1 cellular context compared by ENCODE assay signal in the genomic region with DNA sequence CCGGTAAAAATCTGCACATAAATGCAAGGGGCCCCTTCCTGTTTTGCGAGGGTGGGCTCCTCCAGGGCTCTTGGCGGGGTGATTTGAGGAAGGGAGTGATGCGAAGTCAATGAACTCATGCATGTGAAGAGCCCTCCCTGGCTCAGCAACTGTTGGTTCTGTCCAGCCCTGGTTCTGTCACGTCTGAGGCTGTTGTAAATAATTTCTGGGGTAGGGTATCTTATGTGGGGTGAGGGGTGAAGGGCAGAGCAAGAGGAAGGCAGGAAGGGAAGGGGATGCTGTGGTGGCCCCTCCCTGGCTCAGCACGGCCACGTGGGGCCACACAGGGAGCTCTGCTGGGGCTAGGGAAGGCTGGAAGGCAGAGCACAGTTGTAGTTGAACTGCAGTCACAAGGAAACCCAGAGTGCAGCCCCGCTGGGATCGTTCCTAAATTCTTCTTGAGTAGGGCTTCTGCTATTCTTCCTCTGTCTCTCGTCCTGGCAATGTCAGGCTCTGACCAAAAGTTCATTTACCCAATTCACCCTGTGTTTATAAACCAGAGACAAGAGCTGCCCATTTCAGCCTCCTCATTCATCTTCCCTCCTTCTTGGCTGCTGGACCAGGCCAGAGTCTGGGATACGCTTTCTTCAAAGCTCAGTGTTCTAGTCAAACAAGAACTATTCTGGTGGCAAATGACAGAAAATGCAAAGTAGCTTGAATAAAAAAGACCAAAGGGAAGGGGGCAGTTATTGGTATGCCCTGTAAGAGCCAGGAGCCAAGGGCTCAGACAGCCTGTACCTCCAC.
TF ChIP-seq lines count a peak whose summit lies in the region.

No MANE protein-coding gene starts in this region.

TF ChIP-seq in GM23338, 12 proteins besides CTCF, POLR2A, EP300 and RAD21:
- no peak for TF ChIP-seq STAT1 (IDR thresholded peaks at IDR 0.05; ENCODE audit: unreplicated experiment)
- TF ChIP-seq, protein P1, sequence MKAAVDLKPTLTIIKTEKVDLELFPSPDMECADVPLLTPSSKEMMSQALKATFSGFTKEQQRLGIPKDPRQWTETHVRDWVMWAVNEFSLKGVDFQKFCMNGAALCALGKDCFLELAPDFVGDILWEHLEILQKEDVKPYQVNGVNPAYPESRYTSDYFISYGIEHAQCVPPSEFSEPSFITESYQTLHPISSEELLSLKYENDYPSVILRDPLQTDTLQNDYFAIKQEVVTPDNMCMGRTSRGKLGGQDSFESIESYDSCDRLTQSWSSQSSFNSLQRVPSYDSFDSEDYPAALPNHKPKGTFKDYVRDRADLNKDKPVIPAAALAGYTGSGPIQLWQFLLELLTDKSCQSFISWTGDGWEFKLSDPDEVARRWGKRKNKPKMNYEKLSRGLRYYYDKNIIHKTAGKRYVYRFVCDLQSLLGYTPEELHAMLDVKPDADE (IDR thresholded peaks at IDR 0.05), result no peak
- TF ChIP-seq POLR2AphosphoS5 (IDR thresholded peaks at IDR 0.05; ENCODE audit: low read depth), result no peak
- no peak for TF ChIP-seq EZH2phosphoT487 (IDR thresholded peaks at IDR 0.05; ENCODE audit: unreplicated experiment)
- TF ChIP-seq EZH2 (IDR thresholded peaks at IDR 0.05; ENCODE audit: low read depth, unreplicated experiment), result no peak
- TF ChIP-seq CREB1 (CRISPR knock-in tag; IDR thresholded peaks at IDR 0.05; ENCODE audit: low read depth), result no peak
- TF ChIP-seq, protein P2, sequence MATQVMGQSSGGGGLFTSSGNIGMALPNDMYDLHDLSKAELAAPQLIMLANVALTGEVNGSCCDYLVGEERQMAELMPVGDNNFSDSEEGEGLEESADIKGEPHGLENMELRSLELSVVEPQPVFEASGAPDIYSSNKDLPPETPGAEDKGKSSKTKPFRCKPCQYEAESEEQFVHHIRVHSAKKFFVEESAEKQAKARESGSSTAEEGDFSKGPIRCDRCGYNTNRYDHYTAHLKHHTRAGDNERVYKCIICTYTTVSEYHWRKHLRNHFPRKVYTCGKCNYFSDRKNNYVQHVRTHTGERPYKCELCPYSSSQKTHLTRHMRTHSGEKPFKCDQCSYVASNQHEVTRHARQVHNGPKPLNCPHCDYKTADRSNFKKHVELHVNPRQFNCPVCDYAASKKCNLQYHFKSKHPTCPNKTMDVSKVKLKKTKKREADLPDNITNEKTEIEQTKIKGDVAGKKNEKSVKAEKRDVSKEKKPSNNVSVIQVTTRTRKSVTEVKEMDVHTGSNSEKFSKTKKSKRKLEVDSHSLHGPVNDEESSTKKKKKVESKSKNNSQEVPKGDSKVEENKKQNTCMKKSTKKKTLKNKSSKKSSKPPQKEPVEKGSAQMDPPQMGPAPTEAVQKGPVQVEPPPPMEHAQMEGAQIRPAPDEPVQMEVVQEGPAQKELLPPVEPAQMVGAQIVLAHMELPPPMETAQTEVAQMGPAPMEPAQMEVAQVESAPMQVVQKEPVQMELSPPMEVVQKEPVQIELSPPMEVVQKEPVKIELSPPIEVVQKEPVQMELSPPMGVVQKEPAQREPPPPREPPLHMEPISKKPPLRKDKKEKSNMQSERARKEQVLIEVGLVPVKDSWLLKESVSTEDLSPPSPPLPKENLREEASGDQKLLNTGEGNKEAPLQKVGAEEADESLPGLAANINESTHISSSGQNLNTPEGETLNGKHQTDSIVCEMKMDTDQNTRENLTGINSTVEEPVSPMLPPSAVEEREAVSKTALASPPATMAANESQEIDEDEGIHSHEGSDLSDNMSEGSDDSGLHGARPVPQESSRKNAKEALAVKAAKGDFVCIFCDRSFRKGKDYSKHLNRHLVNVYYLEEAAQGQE (IDR thresholded peaks at IDR 0.05; ENCODE audit: unreplicated experiment), result no peak
- no peak for TF ChIP-seq NANOG (IDR thresholded peaks at IDR 0.05; ENCODE audit: borderline replicate concordance)
- no peak for TF ChIP-seq ZNF462 (CRISPR knock-in tag; IDR thresholded peaks at IDR 0.05)
